1 cellular context compared by ENCODE assay signal in genomic region chr2:85601771-85602475, GRCh38.
A peak's percentile ranks its signal among the peaks of the same experiment; 100 is the strongest.
TF ChIP-seq lines count a peak whose summit lies in the region.

No MANE protein-coding gene starts in this region.

TF ChIP-seq in HepG2, 621 proteins besides CTCF, POLR2A, EP300 and RAD21 (continued from another document and continues in another):
- TF ChIP-seq REST (IDR thresholded peaks at IDR 0.05; ENCODE audit: borderline replicate concordance in 1 of 2, low read depth in 1 of 2, low read length in 2 of 2) (no peak; a peak in 1 of 4 replicates), ZNF674 (CRISPR knock-in tag; IDR thresholded peaks at IDR 0.05; ENCODE audit: low read depth) (no peak), ZNF816 (CRISPR knock-in tag; IDR thresholded peaks at IDR 0.05; ENCODE audit: borderline replicate concordance) (no peak), SMAD9 (CRISPR knock-in tag; IDR thresholded peaks at IDR 0.05) (0 out of 2 replicates have a peak, but pooled peaks have one; percentile 11), SYNCRIP (IDR thresholded peaks at IDR 0.05; ENCODE audit: insufficient read depth, low read depth, low read length) (no peak), ISX (CRISPR knock-in tag; conservative IDR thresholded peaks at IDR 0.05) (no peak), MBNL3 (CRISPR knock-in tag; conservative IDR thresholded peaks at IDR 0.05) (no peak), RFXANK (CRISPR knock-in tag; IDR thresholded peaks at IDR 0.05) (peak; percentile 15; the same call in 1 of the 2 replicates), ZFYVE20 (CRISPR knock-in tag; IDR thresholded peaks at IDR 0.05; ENCODE audit: borderline replicate concordance, low read depth) (no peak), HNF1B (CRISPR knock-in tag; IDR thresholded peaks at IDR 0.05) (0 out of 2 replicates have a peak, but pooled peaks have one; percentile 42), ZBED4 (CRISPR knock-in tag; IDR thresholded peaks at IDR 0.05; ENCODE audit: borderline replicate concordance) (peak; percentile 45; the same call in 1 of the 2 replicates), KLF13 (CRISPR knock-in tag; IDR thresholded peaks at IDR 0.05) (no peak), ZNF136 (CRISPR knock-in tag; IDR thresholded peaks at IDR 0.05; ENCODE audit: low read depth) (no peak), ZNF30 (CRISPR knock-in tag; IDR thresholded peaks at IDR 0.05) (no peak), ZNF570 (CRISPR knock-in tag; IDR thresholded peaks at IDR 0.05; ENCODE audit: borderline replicate concordance) (no peak), NR2F1 (CRISPR knock-in tag; IDR thresholded peaks at IDR 0.05) (peak in 1 of 2 experiments; percentile 53; a peak in 2 of 4 replicates), ZNF598 (CRISPR knock-in tag; IDR thresholded peaks at IDR 0.05; ENCODE audit: borderline replicate concordance) (0 out of 2 replicates have a peak, but pooled peaks have one; percentile 11), SPEN (CRISPR knock-in tag; IDR thresholded peaks at IDR 0.05; ENCODE audit: low read depth) (no peak), ZNF282 (IDR thresholded peaks at IDR 0.05; ENCODE audit: partially characterized antibody) (no peak), PCBP2 (optimal IDR thresholded peaks at IDR 0.05; ENCODE audit: low read depth, low read length, poor library complexity, severe bottlenecking) (peak; percentile 40), ZBTB3 (CRISPR knock-in tag; IDR thresholded peaks at IDR 0.05; ENCODE audit: borderline replicate concordance, low read depth) (no peak), ZNF24 (IDR thresholded peaks at IDR 0.05) (no peak), RBM22 (optimal IDR thresholded peaks at IDR 0.05; ENCODE audit: low read length) (no peak), ZNF263 (CRISPR knock-in tag; IDR thresholded peaks at IDR 0.05) (0 out of 2 replicates have a peak, but pooled peaks have one; percentile 5), CHD2 (IDR thresholded peaks at IDR 0.05; ENCODE audit: low read depth, low read length) (peak; percentile 11; the same call in 1 of the 2 replicates), REXO4 (CRISPR knock-in tag; IDR thresholded peaks at IDR 0.05; ENCODE audit: borderline replicate concordance) (no peak), PTBP1 (IDR thresholded peaks at IDR 0.05; ENCODE audit: low read depth, low read length, poor library complexity, severe bottlenecking) (no peak), DR1 (CRISPR knock-in tag; IDR thresholded peaks at IDR 0.05) (no peak), IKZF5 (CRISPR knock-in tag; IDR thresholded peaks at IDR 0.05) (0 out of 2 replicates have a peak, but pooled peaks have one; percentile 30), HCFC1 (IDR thresholded peaks at IDR 0.05; ENCODE audit: low read depth, low read length) (no peak), ZNF354B (CRISPR knock-in tag; IDR thresholded peaks at IDR 0.05) (no peak), ZNF883 (CRISPR knock-in tag; IDR thresholded peaks at IDR 0.05; ENCODE audit: not compliant biosample characterization) (no peak), MZF1 (CRISPR knock-in tag; IDR thresholded peaks at IDR 0.05; ENCODE audit: borderline replicate concordance) (no peak)
- TF ChIP-seq, protein P1, sequence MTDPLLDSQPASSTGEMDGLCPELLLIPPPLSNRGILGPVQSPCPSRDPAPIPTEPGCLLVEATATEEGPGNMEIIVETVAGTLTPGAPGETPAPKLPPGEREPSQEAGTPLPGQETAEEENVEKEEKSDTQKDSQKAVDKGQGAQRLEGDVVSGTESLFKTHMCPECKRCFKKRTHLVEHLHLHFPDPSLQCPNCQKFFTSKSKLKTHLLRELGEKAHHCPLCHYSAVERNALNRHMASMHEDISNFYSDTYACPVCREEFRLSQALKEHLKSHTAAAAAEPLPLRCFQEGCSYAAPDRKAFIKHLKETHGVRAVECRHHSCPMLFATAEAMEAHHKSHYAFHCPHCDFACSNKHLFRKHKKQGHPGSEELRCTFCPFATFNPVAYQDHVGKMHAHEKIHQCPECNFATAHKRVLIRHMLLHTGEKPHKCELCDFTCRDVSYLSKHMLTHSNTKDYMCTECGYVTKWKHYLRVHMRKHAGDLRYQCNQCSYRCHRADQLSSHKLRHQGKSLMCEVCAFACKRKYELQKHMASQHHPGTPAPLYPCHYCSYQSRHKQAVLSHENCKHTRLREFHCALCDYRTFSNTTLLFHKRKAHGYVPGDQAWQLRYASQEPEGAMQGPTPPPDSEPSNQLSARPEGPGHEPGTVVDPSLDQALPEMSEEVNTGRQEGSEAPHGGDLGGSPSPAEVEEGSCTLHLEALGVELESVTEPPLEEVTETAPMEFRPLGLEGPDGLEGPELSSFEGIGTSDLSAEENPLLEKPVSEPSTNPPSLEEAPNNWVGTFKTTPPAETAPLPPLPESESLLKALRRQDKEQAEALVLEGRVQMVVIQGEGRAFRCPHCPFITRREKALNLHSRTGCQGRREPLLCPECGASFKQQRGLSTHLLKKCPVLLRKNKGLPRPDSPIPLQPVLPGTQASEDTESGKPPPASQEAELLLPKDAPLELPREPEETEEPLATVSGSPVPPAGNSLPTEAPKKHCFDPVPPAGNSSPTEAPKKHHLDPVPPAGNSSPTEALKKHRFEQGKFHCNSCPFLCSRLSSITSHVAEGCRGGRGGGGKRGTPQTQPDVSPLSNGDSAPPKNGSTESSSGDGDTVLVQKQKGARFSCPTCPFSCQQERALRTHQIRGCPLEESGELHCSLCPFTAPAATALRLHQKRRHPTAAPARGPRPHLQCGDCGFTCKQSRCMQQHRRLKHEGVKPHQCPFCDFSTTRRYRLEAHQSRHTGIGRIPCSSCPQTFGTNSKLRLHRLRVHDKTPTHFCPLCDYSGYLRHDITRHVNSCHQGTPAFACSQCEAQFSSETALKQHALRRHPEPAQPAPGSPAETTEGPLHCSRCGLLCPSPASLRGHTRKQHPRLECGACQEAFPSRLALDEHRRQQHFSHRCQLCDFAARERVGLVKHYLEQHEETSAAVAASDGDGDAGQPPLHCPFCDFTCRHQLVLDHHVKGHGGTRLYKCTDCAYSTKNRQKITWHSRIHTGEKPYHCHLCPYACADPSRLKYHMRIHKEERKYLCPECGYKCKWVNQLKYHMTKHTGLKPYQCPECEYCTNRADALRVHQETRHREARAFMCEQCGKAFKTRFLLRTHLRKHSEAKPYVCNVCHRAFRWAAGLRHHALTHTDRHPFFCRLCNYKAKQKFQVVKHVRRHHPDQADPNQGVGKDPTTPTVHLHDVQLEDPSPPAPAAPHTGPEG (CRISPR knock-in tag; IDR thresholded peaks at IDR 0.05), result no peak; the same call in 1 of the 2 replicates
- TF ChIP-seq, protein P2, sequence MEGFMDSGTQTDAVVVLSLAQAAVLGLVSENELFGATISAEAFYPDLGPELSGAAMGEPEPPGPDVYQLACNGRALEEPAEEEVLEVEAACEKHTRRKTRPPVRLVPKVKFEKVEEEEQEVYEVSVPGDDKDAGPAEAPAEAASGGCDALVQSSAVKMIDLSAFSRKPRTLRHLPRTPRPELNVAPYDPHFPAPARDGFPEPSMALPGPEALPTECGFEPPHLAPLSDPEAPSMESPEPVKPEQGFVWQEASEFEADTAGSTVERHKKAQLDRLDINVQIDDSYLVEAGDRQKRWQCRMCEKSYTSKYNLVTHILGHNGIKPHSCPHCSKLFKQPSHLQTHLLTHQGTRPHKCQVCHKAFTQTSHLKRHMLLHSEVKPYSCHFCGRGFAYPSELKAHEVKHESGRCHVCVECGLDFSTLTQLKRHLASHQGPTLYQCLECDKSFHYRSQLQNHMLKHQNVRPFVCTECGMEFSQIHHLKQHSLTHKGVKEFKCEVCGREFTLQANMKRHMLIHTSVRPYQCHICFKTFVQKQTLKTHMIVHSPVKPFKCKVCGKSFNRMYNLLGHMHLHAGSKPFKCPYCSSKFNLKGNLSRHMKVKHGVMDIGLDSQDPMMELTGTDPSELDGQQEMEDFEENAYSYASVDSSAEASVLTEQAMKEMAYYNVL (CRISPR knock-in tag; IDR thresholded peaks at IDR 0.05; ENCODE audit: borderline replicate concordance), result no peak
- TF ChIP-seq, protein P3, sequence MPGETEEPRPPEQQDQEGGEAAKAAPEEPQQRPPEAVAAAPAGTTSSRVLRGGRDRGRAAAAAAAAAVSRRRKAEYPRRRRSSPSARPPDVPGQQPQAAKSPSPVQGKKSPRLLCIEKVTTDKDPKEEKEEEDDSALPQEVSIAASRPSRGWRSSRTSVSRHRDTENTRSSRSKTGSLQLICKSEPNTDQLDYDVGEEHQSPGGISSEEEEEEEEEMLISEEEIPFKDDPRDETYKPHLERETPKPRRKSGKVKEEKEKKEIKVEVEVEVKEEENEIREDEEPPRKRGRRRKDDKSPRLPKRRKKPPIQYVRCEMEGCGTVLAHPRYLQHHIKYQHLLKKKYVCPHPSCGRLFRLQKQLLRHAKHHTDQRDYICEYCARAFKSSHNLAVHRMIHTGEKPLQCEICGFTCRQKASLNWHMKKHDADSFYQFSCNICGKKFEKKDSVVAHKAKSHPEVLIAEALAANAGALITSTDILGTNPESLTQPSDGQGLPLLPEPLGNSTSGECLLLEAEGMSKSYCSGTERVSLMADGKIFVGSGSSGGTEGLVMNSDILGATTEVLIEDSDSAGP (CRISPR knock-in tag; IDR thresholded peaks at IDR 0.05; ENCODE audit: borderline replicate concordance), result peak; percentile 67
